In the genomic region with DNA sequence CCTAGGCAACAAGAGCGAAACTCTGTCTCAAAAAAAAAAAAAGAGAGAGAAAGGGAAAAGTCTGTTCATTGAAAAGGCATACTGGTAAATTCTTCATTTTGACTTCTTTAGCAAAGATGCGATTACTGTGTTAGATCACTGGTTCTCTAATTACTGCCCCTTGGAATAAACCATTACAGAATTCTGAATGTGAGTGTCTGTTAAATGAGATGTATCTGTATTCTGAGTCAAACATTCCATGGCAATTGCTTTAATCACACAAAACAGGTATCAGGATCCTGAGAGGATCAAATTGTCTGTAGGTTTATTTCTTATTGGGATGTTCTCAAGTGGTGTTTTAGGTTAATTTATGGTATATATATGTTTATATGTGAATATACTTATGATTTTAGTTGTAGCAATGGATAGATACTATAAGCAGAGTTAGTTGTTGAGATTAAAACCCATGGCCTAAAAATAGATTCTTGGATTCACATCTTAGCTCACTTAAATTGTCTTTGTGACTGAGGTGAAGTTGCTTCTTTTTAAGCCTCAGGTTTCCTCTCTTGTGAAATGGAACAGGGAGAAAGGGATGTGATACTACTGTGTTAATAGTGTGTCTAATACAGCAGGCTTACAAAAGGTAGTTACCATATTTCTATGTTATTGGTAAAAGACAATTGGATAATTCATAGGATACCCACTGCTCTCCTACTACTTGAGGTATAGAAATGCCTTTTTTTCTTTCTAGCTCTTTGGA, we compare ENCODE assay signal across 20 cellular contexts. TPM values are rescaled to one million over a fixed set of nuclear protein-coding genes. Genes with fewer than 3 reads are reported as not detected.
DNase-seq lines count a peak whose midpoint lies in the region; ATAC-seq and TF ChIP-seq lines count a peak whose summit lies in the region.
"Had no signal": no experiment of that assay in that cellular context is flagged by ENCODE, and none has a peak within 500 bp of the region (broad histone marks: within the 10 kb centered on the region; RNA-seq: fewer than 3 reads in every experiment).

No MANE protein-coding gene starts in this region.

- peaks cover 20 to 22% of the 10 kb centered on the region in 2 donors for H3K4me1 Mint-ChIP-seq in natural killer cell
- peaks cover 11 to 14% of the 10 kb centered on the region in 2 donors for H3K4me1 Mint-ChIP-seq in natural killer cell treated with Interleukin-12 subunit alpha and Interleukin-12 subunit beta and Interleukin-15 and Interleukin-18, amount 100 ng/mL, for 72 hours (ENCODE audit: low read depth in 2 of 2)
- H3K4me1 Mint-ChIP-seq in activated CD8-positive, alpha-beta T cell treated with anti-CD3 and anti-CD28 coated beads for 36 hours (ENCODE audit: low read depth): peaks cover 51% of the 10 kb centered on the region

- peaks cover 9% of the 10 kb centered on the region for H3K36me3 ChIP-seq in hepatocyte (replicated peaks; ENCODE audit: insufficient read depth, low read depth)
- H3K36me3 ChIP-seq in WERI-Rb-1: peaks cover 98% of the 10 kb centered on the region

- peak overlapping the region; percentile 3 for H3K27ac ChIP-seq in hepatocyte
- H3K27ac ChIP-seq in WERI-Rb-1: no peak overlapping the region
- H3K27ac ChIP-seq: KMS-11, thoracic aorta had no signal

- no peak overlapping the region for H3K4me3 Mint-ChIP-seq in natural killer cell
- H3K4me3 Mint-ChIP-seq in natural killer cell treated with Interleukin-12 subunit alpha and Interleukin-12 subunit beta and Interleukin-15 and Interleukin-18, amount 100 ng/mL, for 72 hours: no peak overlapping the region
- H3K4me3 Mint-ChIP-seq in activated CD8-positive, alpha-beta T cell treated with anti-CD3 and anti-CD28 coated beads for 36 hours: no peak overlapping the region
- H3K4me3 Mint-ChIP-seq: memory B cell, naive B cell had no signal

- H3K27me3 ChIP-seq in hepatocyte: no peaks in the 10 kb centered on the region
- H3K27me3 ChIP-seq in WERI-Rb-1 (ENCODE audit: insufficient read depth, low read depth, severe bottlenecking): no peaks in the 10 kb centered on the region

- intact Hi-C loops in natural killer cell (cut with micrococcal nuclease): no loop called here
- intact Hi-C loops in activated CD8-positive, alpha-beta T cell treated with anti-CD3 and anti-CD28 coated beads for 36 hours (cut with micrococcal nuclease): no loop called here

- no peak overlapping the region for H3K4me3 ChIP-seq in hepatocyte
- no peak overlapping the region for H3K4me3 ChIP-seq in WERI-Rb-1 (ENCODE audit: low read depth, low read length)
- H3K4me3 ChIP-seq: HAP-1, thoracic aorta had no signal

- DNase-seq in natural killer cell: no peak
- no peak for DNase-seq in natural killer cell treated with Interleukin-12 subunit alpha and Interleukin-12 subunit beta and Interleukin-15 and Interleukin-18, amount 100 ng/mL, for 72 hours (ENCODE audit: low spot score)
- no peak for DNase-seq in activated CD8-positive, alpha-beta T cell treated with anti-CD3 and anti-CD28 coated beads for 36 hours
- DNase-seq in hepatocyte (ENCODE audit: low spot score): no peak
- no peak for DNase-seq in WERI-Rb-1
- DNase-seq: activated CD4-positive, CD25-positive, alpha-beta regulatory T cell; amygdala; CD4-positive, alpha-beta memory T cell; DMS153; glutamatergic neuron; naive B cell; NCI-H1048; NCI-H187 treated with DMSO at 0.1 percent for 48 hours; NCI-H526 treated with DMSO at 0.1 percent for 48 hours had no signal

- no peak overlapping the region for H3K4me2 ChIP-seq in hepatocyte
- H3K4me2 ChIP-seq: KMS-11 had no signal

- peaks cover 37% of the 10 kb centered on the region for H4K20me1 ChIP-seq in hepatocyte (ENCODE audit: insufficient read depth, poor library complexity, severe bottlenecking)

- H3K27me3 Mint-ChIP-seq in natural killer cell (ENCODE audit: low read depth in 2 of 2): no peaks in the 10 kb centered on the region
- no peaks in the 10 kb centered on the region for H3K27me3 Mint-ChIP-seq in natural killer cell treated with Interleukin-12 subunit alpha and Interleukin-12 subunit beta and Interleukin-15 and Interleukin-18, amount 100 ng/mL, for 72 hours
- H3K27me3 Mint-ChIP-seq in activated CD8-positive, alpha-beta T cell treated with anti-CD3 and anti-CD28 coated beads for 36 hours: no peaks in the 10 kb centered on the region
- H3K27me3 Mint-ChIP-seq: CD4-positive, alpha-beta memory T cell; memory B cell; naive B cell had no signal

- H3K79me2 ChIP-seq in hepatocyte: peaks cover 83% of the 10 kb centered on the region

- WGBS in hepatocyte (ENCODE audit: low lambda C conversion rate, missing lambda C conversion rate): 100% methylated on average over 2 of the region's 2 CpGs

- H3K9me3 ChIP-seq in hepatocyte (ENCODE audit: low read depth): no peaks in the 10 kb centered on the region
- H3K9me3 ChIP-seq in WERI-Rb-1 (ENCODE audit: severe bottlenecking): no peaks in the 10 kb centered on the region
- H3K9me3 ChIP-seq: HAP-1, thoracic aorta had no signal

- POLR2A ChIA-PET in activated CD8-positive, alpha-beta T cell treated with anti-CD3 and anti-CD28 coated beads for 36 hours (lab: Charles Lee): interaction anchor here (0.9 to 1.0 kb wide), 2 partner anchors 12 to 574 kb away, joined by 3 read pairs; no protein-coding TSS in a partner anchor

- H3K4me1 ChIP-seq in hepatocyte (ENCODE audit: insufficient read depth): no peaks in the 10 kb centered on the region

- no peak for ATAC-seq in natural killer cell
- ATAC-seq in natural killer cell treated with Interleukin-12 subunit alpha and Interleukin-12 subunit beta and Interleukin-15 and Interleukin-18, amount 100 ng/mL, for 72 hours: no peak
- no peak for ATAC-seq in activated CD8-positive, alpha-beta T cell treated with anti-CD3 and anti-CD28 coated beads for 36 hours
- ATAC-seq in GM21786 (IDR thresholded peaks at IDR 0.05; ENCODE audit: unreplicated experiment): no peak
- no peak for ATAC-seq in GM18861 (IDR thresholded peaks at IDR 0.05; ENCODE audit: unreplicated experiment)

- TF ChIP-seq CTCF in natural killer cell (IDR thresholded peaks at IDR 0.05) (no peak), hepatocyte (IDR thresholded peaks at IDR 0.05; ENCODE audit: poor library complexity) (no peak), WERI-Rb-1 (IDR thresholded peaks at IDR 0.05; ENCODE audit: low read depth, low read length) (no peak)
- no peak for TF ChIP-seq CTCF in activated CD8-positive, alpha-beta T cell treated with anti-CD3 and anti-CD28 coated beads for 36 hours (IDR thresholded peaks at IDR 0.05)

- peaks cover 41% of the 10 kb centered on the region for H3K36me3 Mint-ChIP-seq in natural killer cell
- H3K36me3 Mint-ChIP-seq in natural killer cell treated with Interleukin-12 subunit alpha and Interleukin-12 subunit beta and Interleukin-15 and Interleukin-18, amount 100 ng/mL, for 72 hours: peaks cover 32% of the 10 kb centered on the region
- peaks cover 63% of the 10 kb centered on the region for H3K36me3 Mint-ChIP-seq in activated CD8-positive, alpha-beta T cell treated with anti-CD3 and anti-CD28 coated beads for 36 hours (ENCODE audit: low read depth)

- H3K9me3 Mint-ChIP-seq in natural killer cell: no peaks in the 10 kb centered on the region
- H3K9me3 Mint-ChIP-seq in natural killer cell treated with Interleukin-12 subunit alpha and Interleukin-12 subunit beta and Interleukin-15 and Interleukin-18, amount 100 ng/mL, for 72 hours: no peaks in the 10 kb centered on the region
- no peaks in the 10 kb centered on the region for H3K9me3 Mint-ChIP-seq in activated CD8-positive, alpha-beta T cell treated with anti-CD3 and anti-CD28 coated beads for 36 hours
- H3K9me3 Mint-ChIP-seq: CD4-positive, alpha-beta memory T cell; memory B cell; naive B cell had no signal

- CTCF ChIA-PET in activated CD8-positive, alpha-beta T cell treated with anti-CD3 and anti-CD28 coated beads for 36 hours (lab: Charles Lee): interaction anchor here (0.9 to 1.4 kb wide), 3 partner anchors 171 to 189 kb away, joined by 3 to 4 read pairs (median 3); no protein-coding TSS in a partner anchor

- no peak overlapping the region for H2AFZ ChIP-seq in hepatocyte

- H3K27ac Mint-ChIP-seq in natural killer cell: peak overlapping the region; percentile 23 to 45
- H3K27ac Mint-ChIP-seq in natural killer cell treated with Interleukin-12 subunit alpha and Interleukin-12 subunit beta and Interleukin-15 and Interleukin-18, amount 100 ng/mL, for 72 hours: peak overlapping the region in 1 of 2 donors; percentile 47
- peak overlapping the region; percentile 53 for H3K27ac Mint-ChIP-seq in activated CD8-positive, alpha-beta T cell treated with anti-CD3 and anti-CD28 coated beads for 36 hours
- H3K27ac Mint-ChIP-seq: memory B cell had no signal

- H3K9me2 ChIP-seq in hepatocyte (replicated peaks; ENCODE audit: insufficient read depth): no peaks in the 10 kb centered on the region

RNA-seq across cellular contexts. Expression of gene SRRM1, which starts 16.2 kb away (rescaled TPM):
- total RNA-seq in natural killer cell (100 to 1,000 TPM; 291 to 314 (median 302) TPM), hepatocyte (52.5 and 61.6 TPM in 2 replicates)
- 100 to 1,000 TPM; 177 to 254 TPM for total RNA-seq in natural killer cell treated with Interleukin-12 subunit alpha and Interleukin-12 subunit beta and Interleukin-15 and Interleukin-18, amount 100 ng/mL, for 72 hours
- 100 to 1,000 TPM; 256 to 263 TPM for total RNA-seq in activated CD8-positive, alpha-beta T cell treated with anti-CD3 and anti-CD28 coated beads for 36 hours
- polyA plus RNA-seq in hepatocyte: 84.3 and 131 TPM in 2 replicates
